Comparison of ENCODE assay signal across 1 cellular context in genomic region chr20:33811763-33812672, GRCh38.
A peak's percentile ranks its signal among the peaks of the same experiment; 100 is the strongest.
TF ChIP-seq lines count a peak whose summit lies in the region.

No MANE protein-coding gene starts in this region.

TF ChIP-seq in HepG2, 621 proteins besides CTCF, POLR2A, EP300 and RAD21 (continued from another document and continues in another):
- TF ChIP-seq KIAA2018 (CRISPR knock-in tag; IDR thresholded peaks at IDR 0.05; ENCODE audit: borderline replicate concordance) (no peak), FOXP1 (IDR thresholded peaks at IDR 0.05) (no peak), FOXP1 (CRISPR knock-in tag; IDR thresholded peaks at IDR 0.05) (no peak), HNRNPH1 (optimal IDR thresholded peaks at IDR 0.05; ENCODE audit: low read depth, low read length) (no peak), REPIN1 (CRISPR knock-in tag; IDR thresholded peaks at IDR 0.05; ENCODE audit: borderline replicate concordance, low read depth) (no peak), ZFP90 (CRISPR knock-in tag; IDR thresholded peaks at IDR 0.05; ENCODE audit: borderline replicate concordance) (0 out of 2 replicates have a peak, but pooled peaks have one; percentile 9), ZNF644 (CRISPR knock-in tag; IDR thresholded peaks at IDR 0.05; ENCODE audit: low read depth) (no peak), REST (IDR thresholded peaks at IDR 0.05; ENCODE audit: borderline replicate concordance in 1 of 2, low read depth in 1 of 2, low read length in 2 of 2) (no peak), SNRNP70 (IDR thresholded peaks at IDR 0.05; ENCODE audit: low read depth, low read length) (no peak), MAX (IDR thresholded peaks at IDR 0.05) (peak; percentile 31; the same call in 1 of the 2 replicates), ZNF282 (IDR thresholded peaks at IDR 0.05; ENCODE audit: partially characterized antibody) (no peak), HNF4A (CRISPR knock-in tag; IDR thresholded peaks at IDR 0.05) (no peak), ONECUT2 (CRISPR knock-in tag; IDR thresholded peaks at IDR 0.05) (no peak), ZNF12 (CRISPR knock-in tag; IDR thresholded peaks at IDR 0.05) (no peak), PAWR (CRISPR knock-in tag; IDR thresholded peaks at IDR 0.05; ENCODE audit: borderline replicate concordance) (no peak), ZNF468 (CRISPR knock-in tag; IDR thresholded peaks at IDR 0.05) (no peak), ZNF616 (CRISPR knock-in tag; IDR thresholded peaks at IDR 0.05; ENCODE audit: low read depth) (peak; percentile 68; the same call in 1 of the 2 replicates), ZNF670 (CRISPR knock-in tag; IDR thresholded peaks at IDR 0.05; ENCODE audit: borderline replicate concordance) (no peak), ATM (IDR thresholded peaks at IDR 0.05; ENCODE audit: borderline replicate concordance) (no peak), ZSCAN20 (CRISPR knock-in tag; IDR thresholded peaks at IDR 0.05; ENCODE audit: borderline replicate concordance) (no peak), ARHGAP35 (CRISPR knock-in tag; IDR thresholded peaks at IDR 0.05; ENCODE audit: borderline replicate concordance) (no peak), ZNF281 (CRISPR knock-in tag; IDR thresholded peaks at IDR 0.05; ENCODE audit: borderline replicate concordance) (no peak), THAP11 (CRISPR knock-in tag; IDR thresholded peaks at IDR 0.05) (peak; percentile 58), ZNF484 (CRISPR knock-in tag; IDR thresholded peaks at IDR 0.05; ENCODE audit: borderline replicate concordance, low read depth) (no peak), HOMEZ (CRISPR knock-in tag; IDR thresholded peaks at IDR 0.05; ENCODE audit: low read depth) (no peak), GATAD2A (CRISPR knock-in tag; IDR thresholded peaks at IDR 0.05) (peak; percentile 61; the same call in 1 of the 2 replicates), ZNF24 (IDR thresholded peaks at IDR 0.05) (no peak), ZFP36L2 (CRISPR knock-in tag; IDR thresholded peaks at IDR 0.05) (no peak), RARG (CRISPR knock-in tag; IDR thresholded peaks at IDR 0.05; ENCODE audit: low read depth) (no peak), PLRG1 (conservative IDR thresholded peaks at IDR 0.05) (no peak), NR0B2 (CRISPR knock-in tag; IDR thresholded peaks at IDR 0.05) (no peak; the same call in none of the 2 replicates), ZNF354B (CRISPR knock-in tag; IDR thresholded peaks at IDR 0.05) (peak; percentile 59; the same call in 1 of the 2 replicates)
- TF ChIP-seq, protein P1, sequence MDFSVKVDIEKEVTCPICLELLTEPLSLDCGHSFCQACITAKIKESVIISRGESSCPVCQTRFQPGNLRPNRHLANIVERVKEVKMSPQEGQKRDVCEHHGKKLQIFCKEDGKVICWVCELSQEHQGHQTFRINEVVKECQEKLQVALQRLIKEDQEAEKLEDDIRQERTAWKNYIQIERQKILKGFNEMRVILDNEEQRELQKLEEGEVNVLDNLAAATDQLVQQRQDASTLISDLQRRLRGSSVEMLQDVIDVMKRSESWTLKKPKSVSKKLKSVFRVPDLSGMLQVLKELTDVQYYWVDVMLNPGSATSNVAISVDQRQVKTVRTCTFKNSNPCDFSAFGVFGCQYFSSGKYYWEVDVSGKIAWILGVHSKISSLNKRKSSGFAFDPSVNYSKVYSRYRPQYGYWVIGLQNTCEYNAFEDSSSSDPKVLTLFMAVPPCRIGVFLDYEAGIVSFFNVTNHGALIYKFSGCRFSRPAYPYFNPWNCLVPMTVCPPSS (IDR thresholded peaks at IDR 0.05), result no peak
- TF ChIP-seq, protein P2, sequence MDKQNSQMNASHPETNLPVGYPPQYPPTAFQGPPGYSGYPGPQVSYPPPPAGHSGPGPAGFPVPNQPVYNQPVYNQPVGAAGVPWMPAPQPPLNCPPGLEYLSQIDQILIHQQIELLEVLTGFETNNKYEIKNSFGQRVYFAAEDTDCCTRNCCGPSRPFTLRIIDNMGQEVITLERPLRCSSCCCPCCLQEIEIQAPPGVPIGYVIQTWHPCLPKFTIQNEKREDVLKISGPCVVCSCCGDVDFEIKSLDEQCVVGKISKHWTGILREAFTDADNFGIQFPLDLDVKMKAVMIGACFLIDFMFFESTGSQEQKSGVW (CRISPR knock-in tag; IDR thresholded peaks at IDR 0.05; ENCODE audit: borderline replicate concordance), result no peak
